In genomic region chr12:51082561-51083139, GRCh38 we compare ENCODE assay signal across 8 cellular contexts. TPM values are rescaled to one million over a fixed set of nuclear protein-coding genes. Genes with fewer than 3 reads are reported as not detected.
A peak's percentile ranks its signal among the peaks of the same experiment; 100 is the strongest.
DNase-seq lines count a peak whose midpoint lies in the region; ATAC-seq and TF ChIP-seq lines count a peak whose summit lies in the region.

No MANE protein-coding gene starts in this region.

- DNase-seq in GDM1 (lab: John Stamatoyannopoulos, UW) (peak; percentile 2), KBM-7 (peak; percentile 23), lung (ENCODE audit: low spot score) (no peak), COR-L47 (lab: John Stamatoyannopoulos, UW) (no peak)
- DNase-seq in activated CD4-positive, alpha-beta T cell treated with anti-CD3 and anti-CD28 coated beads for 1 hour: peak; percentile 11
- DNase-seq in effector CD8-positive, alpha-beta T cell (lab: John Stamatoyannopoulos, UW): peak; percentile 16

- in situ Hi-C loops in KBM-7 (cut with MboI; ENCODE audit: low pct_unique_long_range_greater_than_20kb, low sequenced_read_pairs): no loop called here

- H3K36me3 ChIP-seq in lung (ENCODE audit: control insufficient read depth in 2 of 2, insufficient read depth in 2 of 2, low read length in 2 of 2) (no peaks in the 10 kb centered on the region), stomach smooth muscle (ENCODE audit: control insufficient read depth in 2 of 2, insufficient read depth in 2 of 2, low read length in 2 of 2) (no peaks in the 10 kb centered on the region)

- TF ChIP-seq CTCF in lung (IDR thresholded peaks at IDR 0.05; ENCODE audit: control extremely low read depth, extremely low read depth): no peak

- peak overlapping the region; percentile 69 to 87 for H3K9ac ChIP-seq in stomach smooth muscle (ENCODE audit: low read length in 2 of 2)

- ATAC-seq in lung (ENCODE audit: insufficient read depth, low FRiP score): peak; percentile 19
- no peak for ATAC-seq in GM19455 (IDR thresholded peaks at IDR 0.05; ENCODE audit: unreplicated experiment)

- H3K9me3 ChIP-seq in lung (ENCODE audit: control insufficient read depth in 2 of 2, insufficient read depth in 1 of 2, low read length in 1 of 2): no peaks in the 10 kb centered on the region
- no peaks in the 10 kb centered on the region for H3K9me3 ChIP-seq in stomach smooth muscle (ENCODE audit: control insufficient read depth in 2 of 2, low read length in 2 of 2)

- H3K27ac ChIP-seq in lung (ENCODE audit: low read depth in 1 of 2, low read length in 1 of 2) (peak overlapping the region; percentile 94 to 96), stomach smooth muscle (ENCODE audit: low read length) (peak overlapping the region; percentile 86)

- 2 to 3% methylated on average over 20 of the region's 20 CpGs for WGBS in lung, 2 donors

- H3K4me1 ChIP-seq in lung (ENCODE audit: control insufficient read depth in 2 of 2, insufficient read depth in 2 of 2, low read length in 2 of 2) (peaks cover 0 to 11% of the 10 kb centered on the region in 2 donors), stomach smooth muscle (ENCODE audit: control insufficient read depth, insufficient read depth, low read length) (peaks cover 27% of the 10 kb centered on the region)

- H3K27me3 ChIP-seq in lung (ENCODE audit: control insufficient read depth, insufficient read depth) (no peaks in the 10 kb centered on the region), stomach smooth muscle (ENCODE audit: control insufficient read depth in 1 of 2, insufficient read depth in 2 of 2, low read length in 2 of 2) (no peaks in the 10 kb centered on the region)

- peak overlapping the region; percentile 81 for H3K4me3 ChIP-seq in lung
- H3K4me3 ChIP-seq in stomach smooth muscle (ENCODE audit: low read length in 2 of 2): peak overlapping the region; percentile 59 to 89

RNA-seq across cellular contexts. Expression of gene CSRNP2, which starts 0.7 kb away (rescaled TPM):
- total RNA-seq in lung: 10 to 100 TPM; 29.1 to 29.9 TPM
- polyA plus RNA-seq in lung: 10 to 100 TPM; 10.7 to 12.0 TPM

RNA-seq across cellular contexts. Expression of gene LETMD1, which starts 34.5 kb away (rescaled TPM):
- total RNA-seq in lung: 10 to 100 TPM; 45.2 to 81.6 TPM
- 10 to 100 TPM; 29.9 to 52.0 TPM for polyA plus RNA-seq in lung

RNA-seq across cellular contexts. Expression of gene SLC11A2, which starts 56.5 kb away (rescaled TPM):
- 100 to 1,000 TPM; 112 to 129 TPM for total RNA-seq in lung
- polyA plus RNA-seq in lung: 10 to 100 TPM; 29.2 to 69.2 TPM

Comparison
In these comparisons a context has a peak if more than half of its experiments do, and no peak if none do; other contexts are left out.
1. DNase-seq: peak in GDM1 (single experiment), KBM-7 (single experiment), activated CD4-positive, alpha-beta T cell treated with anti-CD3 and anti-CD28 coated beads for 1 hour (single experiment) and effector CD8-positive, alpha-beta T cell (single experiment); none in lung (single experiment) and COR-L47 (single experiment).